In genomic region chr22:50467341-50467740, GRCh38 we compare ENCODE assay signal across 1 cellular context.
TF ChIP-seq lines count a peak whose summit lies in the region.

No MANE protein-coding gene starts in this region.

TF ChIP-seq in HepG2, 621 proteins besides CTCF, POLR2A, EP300 and RAD21:
- TF ChIP-seq RBFOX2 (IDR thresholded peaks at IDR 0.05; ENCODE audit: low read depth, low read length) (0 out of 2 replicates have a peak, but pooled peaks have one; percentile 20), ZNF713 (CRISPR knock-in tag; IDR thresholded peaks at IDR 0.05) (no peak), LBX2 (CRISPR knock-in tag; IDR thresholded peaks at IDR 0.05; ENCODE audit: borderline replicate concordance) (no peak), ZFP36L1 (CRISPR knock-in tag; IDR thresholded peaks at IDR 0.05) (no peak), ZSCAN12 (CRISPR knock-in tag; IDR thresholded peaks at IDR 0.05) (no peak)
